15 cellular contexts compared by ENCODE assay signal in genomic region chr3:25339220-25339619, GRCh38.
"Had no signal": no experiment of that assay in that cellular context is flagged by ENCODE, and none has a peak within 500 bp of the region (broad histone marks: within the 10 kb centered on the region; RNA-seq: fewer than 3 reads in every experiment).

No MANE protein-coding gene starts in this region.

- H3K9me3 ChIP-seq: esophagus squamous epithelium, ovary, tibial nerve had no signal

- H3K27me3 Mint-ChIP-seq: activated CD8-positive, alpha-beta T cell treated with anti-CD3 and anti-CD28 coated beads for 36 hours; activated naive CD8-positive, alpha-beta T cell treated with anti-CD3 and anti-CD28 coated beads, Interleukin-2, amount 50 U/mL, for 24 hours; stimulated activated naive B cell treated with anti-CD40 and anti-IgM and Interleukin-4, amounts not matched to agents 10 μg/mL and 1 μg/mL and 100 μg/mL, for 72 hours had no signal

- H3K4me1 Mint-ChIP-seq: activated naive CD8-positive, alpha-beta T cell treated with anti-CD3 and anti-CD28 coated beads, Interleukin-2, amount 50 U/mL, for 24 hours; stimulated activated naive B cell treated with anti-CD40 and anti-IgM and Interleukin-4, amounts not matched to agents 10 μg/mL and 1 μg/mL and 100 μg/mL, for 72 hours had no signal

- H3K27ac Mint-ChIP-seq: activated CD8-positive, alpha-beta T cell treated with anti-CD3 and anti-CD28 coated beads for 36 hours; activated naive CD8-positive, alpha-beta T cell treated with anti-CD3 and anti-CD28 coated beads, Interleukin-2, amount 50 U/mL, for 24 hours; stimulated activated naive B cell treated with anti-CD40 and anti-IgM and Interleukin-4, amounts not matched to agents 10 μg/mL and 1 μg/mL and 100 μg/mL, for 72 hours had no signal

- H3K4me1 ChIP-seq: esophagus squamous epithelium, foreskin keratinocyte, left lung, tibial nerve had no signal

- H3K27ac ChIP-seq: cardiac muscle cell, esophagus squamous epithelium, foreskin keratinocyte, left lung, ovary, tibial nerve had no signal

- H3K4me3 Mint-ChIP-seq: activated CD8-positive, alpha-beta T cell treated with anti-CD3 and anti-CD28 coated beads for 36 hours; activated naive CD8-positive, alpha-beta T cell treated with anti-CD3 and anti-CD28 coated beads, Interleukin-2, amount 50 U/mL, for 24 hours; neural crest cell; stimulated activated naive B cell treated with anti-CD40 and anti-IgM and Interleukin-4, amounts not matched to agents 10 μg/mL and 1 μg/mL and 100 μg/mL, for 72 hours had no signal

- FAIRE-seq: small intestine had no signal

- DNase-seq: activated CD4-positive, alpha-beta T cell treated with anti-CD3 and anti-CD28 coated beads for 4 hours; activated CD8-positive, alpha-beta memory T cell treated with anti-CD3 and anti-CD28 coated beads, Interleukin-2, amount 50 U/mL, for 48 hours; activated CD8-positive, alpha-beta T cell treated with anti-CD3 and anti-CD28 coated beads for 36 hours; activated naive CD4-positive, alpha-beta T cell treated with Interleukin-2 at 50 U/mL for 16 hours; activated naive CD8-positive, alpha-beta T cell treated with anti-CD3 and anti-CD28 coated beads, Interleukin-2, amount 50 U/mL, for 24 hours; esophagus squamous epithelium; foreskin keratinocyte; left lung; ovary; small intestine; stimulated activated naive B cell treated with anti-CD40 and anti-IgM and Interleukin-4, amounts not matched to agents 10 μg/mL and 1 μg/mL and 100 μg/mL, for 72 hours; T1000 had no signal

- H3K36me3 Mint-ChIP-seq: stimulated activated naive B cell treated with anti-CD40 and anti-IgM and Interleukin-4, amounts not matched to agents 10 μg/mL and 1 μg/mL and 100 μg/mL, for 72 hours had no signal

- H3K9me3 Mint-ChIP-seq: activated CD8-positive, alpha-beta T cell treated with anti-CD3 and anti-CD28 coated beads for 36 hours had no signal

- H3K36me3 ChIP-seq: cardiac muscle cell, esophagus squamous epithelium, left lung, ovary, tibial nerve had no signal

- ATAC-seq: activated CD8-positive, alpha-beta T cell treated with anti-CD3 and anti-CD28 coated beads for 36 hours; activated naive CD8-positive, alpha-beta T cell treated with anti-CD3 and anti-CD28 coated beads, Interleukin-2, amount 50 U/mL, for 24 hours; foreskin keratinocyte; left lung; stimulated activated naive B cell treated with anti-CD40 and anti-IgM and Interleukin-4, amounts not matched to agents 10 μg/mL and 1 μg/mL and 100 μg/mL, for 72 hours had no signal

- H3K4me3 ChIP-seq: cardiac muscle cell, esophagus squamous epithelium, left lung, ovary, tibial nerve had no signal

- H3K27me3 ChIP-seq: cardiac muscle cell, esophagus squamous epithelium, foreskin keratinocyte, left lung, ovary, tibial nerve had no signal
